8 cellular contexts compared by ENCODE assay signal in the genomic region with DNA sequence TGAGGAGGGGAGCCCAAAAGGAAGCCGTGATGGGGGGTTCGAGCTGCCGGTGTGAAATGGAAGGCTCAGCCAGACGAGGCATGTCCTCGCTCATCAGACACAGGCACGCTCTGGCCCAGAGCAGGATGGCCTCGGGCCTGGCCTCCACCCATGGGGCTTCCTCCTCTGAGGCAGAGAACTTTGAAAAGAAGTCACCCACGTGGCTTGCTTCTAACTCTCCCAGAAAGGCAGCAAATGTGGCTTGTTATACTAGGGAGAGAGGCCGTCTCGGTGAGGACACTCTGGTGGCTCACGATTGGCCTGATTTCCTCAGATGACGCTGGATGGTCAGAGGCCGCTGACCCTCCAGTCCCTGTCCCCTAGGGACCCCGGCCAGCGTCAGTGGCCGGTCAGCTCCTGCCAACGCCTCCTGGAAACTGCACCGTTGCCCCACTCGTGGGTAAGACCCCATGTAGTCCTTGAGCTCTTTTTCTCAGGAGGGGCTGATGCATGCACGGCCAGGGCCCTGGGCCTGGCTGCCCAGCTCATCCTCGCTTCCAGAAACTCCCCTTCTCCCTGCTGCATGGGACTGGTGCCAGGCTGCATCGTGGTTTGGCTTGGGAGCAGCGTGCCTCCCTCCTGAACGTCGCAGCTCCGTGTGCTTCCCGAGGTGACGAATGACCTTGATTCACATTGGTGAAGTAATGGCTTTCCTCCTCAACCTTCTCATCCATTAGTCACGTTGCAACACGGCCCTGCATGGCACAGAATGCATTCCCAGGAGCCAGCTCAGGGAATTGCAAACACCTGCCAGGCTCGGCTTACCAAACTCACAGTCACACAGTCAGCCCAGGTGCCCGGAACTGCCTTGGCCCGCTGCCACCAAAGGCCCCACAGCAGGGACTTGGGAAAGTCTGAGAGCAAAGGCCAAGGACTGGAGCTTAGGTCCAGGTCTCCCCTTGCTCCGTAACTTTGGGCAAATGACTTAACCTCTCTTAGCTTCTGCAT. TPM values are rescaled to one million over a fixed set of nuclear protein-coding genes. Genes with fewer than 3 reads are reported as not detected.
DNase-seq lines count a peak whose midpoint lies in the region; ATAC-seq and TF ChIP-seq lines count a peak whose summit lies in the region.

No MANE protein-coding gene starts in this region.

- H3K36me3 ChIP-seq in BLaER1 (no peaks in the 10 kb centered on the region), mucosa of rectum (ENCODE audit: control insufficient read depth in 2 of 2, insufficient read depth in 2 of 2, low read length in 2 of 2) (no peaks in the 10 kb centered on the region)

- no peaks in the 10 kb centered on the region for H4K20me1 ChIP-seq in BLaER1

- H3K9me3 Mint-ChIP-seq in osteocyte (ENCODE audit: unreplicated experiment), result no peaks in the 10 kb centered on the region

- H3K27me3 ChIP-seq in BLaER1 (no peaks in the 10 kb centered on the region), mucosa of rectum (ENCODE audit: control insufficient read depth in 2 of 2, insufficient read depth in 2 of 2, low read length in 2 of 2) (no peaks in the 10 kb centered on the region)

- no peaks in the 10 kb centered on the region for H3K27me3 Mint-ChIP-seq in osteocyte (ENCODE audit: unreplicated experiment)

- H3K4me3 ChIP-seq in BLaER1 (no peak overlapping the region), cardiac fibroblast (replicated peaks in 1 of 2; ENCODE audit: low read depth in 2 of 2, low read length in 2 of 2) (no peak overlapping the region), mucosa of rectum (ENCODE audit: low read length in 2 of 2) (no peak overlapping the region)

- H3K9me3 ChIP-seq in BLaER1, result no peaks in the 10 kb centered on the region
- no peaks in the 10 kb centered on the region for H3K9me3 ChIP-seq in mucosa of rectum (ENCODE audit: control insufficient read depth in 2 of 2, low read length in 2 of 2)

- H3K27ac ChIP-seq in BLaER1, result peak overlapping the region; percentile 43; the same call in 1 of the 2 replicates
- H3K27ac ChIP-seq in mucosa of rectum (ENCODE audit: low read depth in 2 of 2, low read length in 2 of 2), result peak overlapping the region; percentile 4 to 36

- TF ChIP-seq CTCF in cardiac fibroblast (IDR thresholded peaks at IDR 0.05; ENCODE audit: low read depth, low read length) (no peak), osteocyte (IDR thresholded peaks at IDR 0.05) (no peak)

- no peak overlapping the region; the same call in 1 of the 2 replicates for H3K9ac ChIP-seq in BLaER1
- H3K9ac ChIP-seq in mucosa of rectum (ENCODE audit: low read depth in 1 of 2, low read length in 2 of 2), result peak overlapping the region in 1 of 2 donors; percentile 52

- DNase-seq in NCI-H2081 treated with DMSO at 0.1 percent for 48 hours (lab: John Stamatoyannopoulos, UW) (peak; percentile 59), cardiac fibroblast (ENCODE audit: low read depth in 2 of 2) (peak; percentile 74 to 98), epidermal melanocyte (ENCODE audit: insufficient read length, low spot score) (no peak), osteocyte (ENCODE audit: extremely low spot score, unreplicated experiment) (no peak)

- H3K4me1 ChIP-seq in BLaER1 (peaks cover 44% of the 10 kb centered on the region), mucosa of rectum (ENCODE audit: control insufficient read depth in 2 of 2, insufficient read depth in 2 of 2, low read length in 2 of 2) (peaks cover 43 to 54% of the 10 kb centered on the region in 2 donors)

- no peak overlapping the region for H3K4me2 ChIP-seq in BLaER1

- H3K4me3 Mint-ChIP-seq in osteocyte (ENCODE audit: unreplicated experiment), result no peak overlapping the region

- ATAC-seq in GM21381 (IDR thresholded peaks at IDR 0.05; ENCODE audit: unreplicated experiment) (no peak), GM18868 (IDR thresholded peaks at IDR 0.05; ENCODE audit: unreplicated experiment) (no peak)

- no peak overlapping the region for H3K27ac Mint-ChIP-seq in osteocyte (ENCODE audit: unreplicated experiment)

- no peaks in the 10 kb centered on the region for H3K36me3 Mint-ChIP-seq in osteocyte (ENCODE audit: unreplicated experiment)

- peaks cover 42% of the 10 kb centered on the region for H3K4me1 Mint-ChIP-seq in osteocyte (ENCODE audit: unreplicated experiment)

RNA-seq across cellular contexts. Expression of gene TOMM20, which starts 58.8 kb away (rescaled TPM):
- total RNA-seq in osteocyte, result 99.1 and 100 TPM in 2 replicates

Comparison
In these comparisons a context has a peak if more than half of its experiments do, and no peak if none do; other contexts are left out.
1. DNase-seq: peak in NCI-H2081 treated with DMSO at 0.1 percent for 48 hours (single experiment) and cardiac fibroblast (2 of 2); none in epidermal melanocyte (single experiment) and osteocyte (single experiment).